6 cellular contexts compared by ENCODE assay signal in the genomic region with DNA sequence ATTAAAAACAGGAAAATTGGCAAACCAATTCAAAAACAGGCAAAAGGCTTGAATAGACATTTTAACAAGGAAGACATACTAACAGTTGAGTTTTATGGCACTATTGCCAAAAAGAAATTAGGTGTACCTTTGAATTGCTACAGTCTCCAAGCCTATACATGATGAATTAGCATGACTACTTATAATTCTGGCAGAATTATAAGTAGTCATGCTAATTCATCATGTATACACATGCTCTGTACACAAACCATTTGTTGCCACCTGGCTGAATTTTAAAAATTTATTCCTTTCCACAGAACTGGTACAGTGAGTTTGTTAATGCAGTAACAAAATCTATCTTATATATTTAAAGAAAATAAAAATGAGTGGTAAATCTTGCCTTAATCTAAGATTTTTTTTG.
"Had no signal": no experiment of that assay in that cellular context is flagged by ENCODE, and none has a peak within 500 bp of the region (broad histone marks: within the 10 kb centered on the region; RNA-seq: fewer than 3 reads in every experiment).

No MANE protein-coding gene starts in this region.

- ATAC-seq: activated naive CD4-positive, alpha-beta T cell treated with anti-CD3 and anti-CD28 coated beads, Interleukin-2, amount 50 U/mL, for 72 hours; activated naive CD8-positive, alpha-beta T cell treated with anti-CD3 and anti-CD28 coated beads, Interleukin-2, amount 50 U/mL, for 24 hours; activated T-cell treated with anti-CD3 and anti-CD28 coated beads, Interleukin-2, amount 50 U/mL, for 4 hours; activated T-cell treated with anti-CD3 and anti-CD28 coated beads, Interleukin-2, amount 50 U/mL, for 72 hours; activated T-helper 17 cell treated with anti-CD3 and anti-CD28 coated beads, Interleukin-2, amount 50 U/mL, for 72 hours; body of pancreas had no signal
